In the genomic region with DNA sequence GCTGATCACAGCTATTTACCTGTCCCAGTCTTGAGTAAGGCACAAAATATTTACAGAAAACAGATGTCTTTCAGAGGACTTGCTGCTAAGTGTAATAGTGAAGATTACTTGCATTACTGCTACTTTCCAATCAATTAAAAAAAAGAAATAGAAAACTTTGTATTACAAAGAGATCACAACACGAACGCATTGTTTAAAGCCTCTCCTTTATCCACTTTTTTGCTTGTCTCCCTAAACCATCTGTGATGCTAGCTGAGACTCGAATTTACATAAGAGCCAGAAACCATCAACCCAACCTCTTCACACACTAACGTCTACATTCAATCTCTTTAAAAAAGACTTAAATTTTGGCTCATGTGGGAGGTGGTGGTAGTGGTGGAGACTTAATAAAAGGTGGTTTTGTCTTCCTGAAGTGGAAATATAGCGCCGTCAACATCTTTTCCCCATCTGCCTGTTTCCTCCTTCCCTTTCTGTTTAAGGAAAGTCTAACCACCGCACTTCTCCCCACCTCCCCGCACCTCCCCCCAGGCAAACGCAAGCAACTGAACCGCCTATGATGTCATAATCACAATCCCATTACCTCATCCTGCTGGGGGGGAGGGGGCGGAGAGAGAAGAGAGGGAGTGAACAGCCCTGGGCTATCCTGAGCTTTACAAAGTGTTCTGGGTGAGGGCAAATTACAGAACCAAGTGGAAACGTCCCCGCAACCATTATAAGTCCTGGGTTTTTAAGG, we compare ENCODE assay signal across 1 cellular context.
TF ChIP-seq lines count a peak whose summit lies in the region.

No MANE protein-coding gene starts in this region.

TF ChIP-seq in Ishikawa, 13 proteins besides CTCF, POLR2A, EP300 and RAD21 (continued from another document):
- TF ChIP-seq CREB1 (IDR thresholded peaks at IDR 0.05; ENCODE audit: low read depth) (peak; percentile 98), FOXM1 (IDR thresholded peaks at IDR 0.05; ENCODE audit: borderline replicate concordance, low read depth) (no peak), TCF12 (IDR thresholded peaks at IDR 0.05; ENCODE audit: low read depth) (no peak), TAF1 (IDR thresholded peaks at IDR 0.05; ENCODE audit: low read depth) (no peak)
